In the genomic region with DNA sequence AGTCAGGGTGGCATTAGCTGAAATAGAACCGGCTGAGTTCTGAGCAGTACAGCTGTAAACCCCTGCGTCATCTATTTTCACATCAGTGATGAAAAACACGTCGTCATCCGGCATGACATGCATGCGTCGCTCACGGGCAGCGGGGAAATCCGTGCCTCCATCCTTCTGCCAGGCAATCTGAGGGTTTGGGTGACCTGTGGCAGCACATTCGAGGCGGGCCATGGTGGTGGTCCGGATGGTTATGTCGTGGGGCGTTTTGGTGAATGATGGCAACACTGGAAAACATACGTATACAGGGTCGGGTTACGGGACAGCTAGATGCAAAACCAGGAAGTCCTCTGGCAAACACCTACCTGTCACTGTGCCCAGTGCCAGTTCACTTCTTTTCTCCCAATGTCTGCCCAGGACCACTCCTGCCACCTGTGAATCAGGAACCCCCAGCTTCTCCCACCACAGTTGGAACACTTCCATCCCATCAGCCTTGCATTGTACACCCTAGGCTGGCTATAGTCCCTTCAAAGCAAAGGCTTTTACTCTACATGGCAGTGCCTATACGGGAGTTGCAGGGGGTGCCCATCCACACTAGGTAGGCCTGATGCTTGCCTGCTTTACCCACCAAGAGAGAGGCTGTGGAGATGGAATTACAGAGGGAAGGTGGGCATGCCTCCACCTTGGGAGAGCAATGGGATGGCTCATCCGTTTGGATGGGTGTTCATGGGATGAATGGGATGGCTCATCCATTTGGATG, we compare ENCODE assay signal across 15 cellular contexts.
A peak's percentile ranks its signal among the peaks of the same experiment; 100 is the strongest.
DNase-seq lines count a peak whose midpoint lies in the region; ATAC-seq and TF ChIP-seq lines count a peak whose summit lies in the region.
"Had no signal": no experiment of that assay in that cellular context is flagged by ENCODE, and none has a peak within 500 bp of the region (broad histone marks: within the 10 kb centered on the region; RNA-seq: fewer than 3 reads in every experiment).

No MANE protein-coding gene starts in this region.

- H2BK20ac ChIP-seq in H9 (ENCODE audit: low read depth, low read length, poor library complexity, severe bottlenecking) = no peak overlapping the region

- H3K27ac ChIP-seq in CD8-positive, alpha-beta T cell (ENCODE audit: low read depth, low read length) = no peak overlapping the region
- no peak overlapping the region for H3K27ac ChIP-seq in H9 (ENCODE audit: insufficient read length, low read depth, low read length)
- no peak overlapping the region for H3K27ac ChIP-seq in colonic mucosa
- H3K27ac ChIP-seq in psoas muscle = no peak overlapping the region
- H3K27ac ChIP-seq: BLaER1, KMS-11, RWPE1 had no signal

- no peak for ATAC-seq in CD8-positive, alpha-beta T cell
- ATAC-seq in GM21515 (IDR thresholded peaks at IDR 0.05; ENCODE audit: unreplicated experiment) (no peak), psoas muscle (no peak)
- ATAC-seq: HCT116 had no signal

- H3K9me3 Mint-ChIP-seq in CD8-positive, alpha-beta T cell = peaks cover 5% of the 10 kb centered on the region
- no peaks in the 10 kb centered on the region for H3K9me3 Mint-ChIP-seq in H9
- H3K9me3 Mint-ChIP-seq in neural crest cell = peaks cover 2% of the 10 kb centered on the region

- H3K9ac ChIP-seq in H9 (ENCODE audit: extremely low read depth, insufficient read length, low read length) (no peak overlapping the region), colonic mucosa (ENCODE audit: low read depth in 2 of 2, low read length in 2 of 2) (no peak overlapping the region)
- H3K9ac ChIP-seq: BLaER1, KMS-11 had no signal

- peak overlapping the region; percentile 64 for H3K27ac Mint-ChIP-seq in CD8-positive, alpha-beta T cell
- 0 out of 7 replicates have a peak overlapping the region, but pooled peaks of 1 of the 3 experiments have one; percentile 34 for H3K27ac Mint-ChIP-seq in H9
- peak overlapping the region; percentile 38 for H3K27ac Mint-ChIP-seq in neural crest cell (ENCODE audit: unreplicated experiment)

- no peak overlapping the region for H3K4me3 ChIP-seq in CD8-positive, alpha-beta T cell (ENCODE audit: low read depth, low read length)
- H3K4me3 ChIP-seq in colonic mucosa = no peak overlapping the region
- H3K4me3 ChIP-seq in psoas muscle = no peak overlapping the region
- H3K4me3 ChIP-seq: BLaER1 had no signal

- H3K14ac ChIP-seq in H9 (ENCODE audit: insufficient read depth, low read length) = no peak overlapping the region

- no peak overlapping the region for H3K23ac ChIP-seq in H9 (ENCODE audit: insufficient read length, low read depth, low read length)

- peaks cover 2% of the 10 kb centered on the region; the same call in 1 of the 2 replicates for H3K79me2 ChIP-seq in H9 (ENCODE audit: insufficient read depth, low read length)

- H2AFZ ChIP-seq in H9 (ENCODE audit: low read length) = no peak overlapping the region

- no peak overlapping the region for H2BK120ac ChIP-seq in H9 (ENCODE audit: low read depth, low read length, poor library complexity, severe bottlenecking)

- H4K91ac ChIP-seq in H9 (ENCODE audit: insufficient read length, low read depth, low read length) = no peak overlapping the region

- H3K4me2 ChIP-seq in H9 (ENCODE audit: insufficient read depth, insufficient read length, low read length) = no peak overlapping the region
- H3K4me2 ChIP-seq: KMS-11 had no signal

- no peak overlapping the region for H3K4ac ChIP-seq in H9 (ENCODE audit: low read depth, low read length)

- intact Hi-C loops in CD8-positive, alpha-beta T cell (cut with DNase I, micrococcal nuclease) = no loop called here
- intact Hi-C loops in colonic mucosa (cut with DNase I) (no loop called here), psoas muscle (cut with DNase I) (no loop called here)

- no peak overlapping the region for H3T11ph ChIP-seq in H9 (ENCODE audit: low read length)

- H3K4me1 Mint-ChIP-seq in CD8-positive, alpha-beta T cell (ENCODE audit: low read depth) = peaks cover 22% of the 10 kb centered on the region
- H3K4me1 Mint-ChIP-seq in H9 (peaks cover 7 to 14% of the 10 kb centered on the region in 2 experiments), neural crest cell (peaks cover 37% of the 10 kb centered on the region)

- no peaks in the 10 kb centered on the region for H3K27me3 ChIP-seq in CD8-positive, alpha-beta T cell (ENCODE audit: insufficient read depth, low read length)
- H3K27me3 ChIP-seq in H9 (ENCODE audit: insufficient read depth, low read length) (no peaks in the 10 kb centered on the region), colonic mucosa (no peaks in the 10 kb centered on the region), psoas muscle (ENCODE audit: insufficient read depth in 3 of 3, low read length in 2 of 3) (no peaks in the 10 kb centered on the region)
- H3K27me3 ChIP-seq: BLaER1 had no signal

- no peak overlapping the region for H3K18ac ChIP-seq in H9 (ENCODE audit: insufficient read length, low read depth, low read length)

- H2AK5ac ChIP-seq in H9 (ENCODE audit: insufficient read length, low read length) = no peak overlapping the region

- POLR2A ChIA-PET in CD8-positive, alpha-beta T cell (lab: Charles Lee) = interaction anchor here (1.4 kb wide), 1 partner anchor 9 kb away, joined by 5 read pairs; no protein-coding TSS in a partner anchor

- no peaks in the 10 kb centered on the region for H3K79me1 ChIP-seq in H9 (ENCODE audit: insufficient read depth, low read depth, low read length, poor library complexity, severe bottlenecking)

- DNase-seq in CD8-positive, alpha-beta T cell = peak in 1 of 7 experiments; percentile 5
- DNase-seq in H9 = peak; percentile 17
- DNase-seq in colonic mucosa = peak; percentile 14
- no peak for DNase-seq in neural crest cell (ENCODE audit: low read depth, low spot score)
- no peak for DNase-seq in SHP77 (lab: John Stamatoyannopoulos, UW)
- no peak for DNase-seq in psoas muscle
- DNase-seq: COR-L47, NCI-H1092 treated with DMSO at 0.1 percent for 48 hours, NCI-H1694 treated with DMSO at 0.1 percent for 48 hours, NCI-H446 had no signal

- H3K36me3 ChIP-seq in CD8-positive, alpha-beta T cell (ENCODE audit: insufficient read depth, low read length) = peaks cover 52% of the 10 kb centered on the region
- H3K36me3 ChIP-seq in colonic mucosa (peaks cover 29% of the 10 kb centered on the region), psoas muscle (ENCODE audit: insufficient read depth in 1 of 2, low read depth in 1 of 2) (peaks cover 9 to 87% of the 10 kb centered on the region in 2 donors)

- H2BK5ac ChIP-seq in H9 (ENCODE audit: insufficient read length, low read length) = no peak overlapping the region

- no peak overlapping the region for H2BK12ac ChIP-seq in H9 (ENCODE audit: insufficient read length, low read depth, low read length)

- no peaks in the 10 kb centered on the region for H3K9me3 ChIP-seq in CD8-positive, alpha-beta T cell (ENCODE audit: low read length)
- H3K9me3 ChIP-seq in H9 (ENCODE audit: control insufficient read depth, low read depth, low read length) = no peaks in the 10 kb centered on the region
- H3K9me3 ChIP-seq in colonic mucosa = no peaks in the 10 kb centered on the region
- H3K9me3 ChIP-seq in psoas muscle = no peaks in the 10 kb centered on the region
- H3K9me3 ChIP-seq: BLaER1 had no signal

- no peak overlapping the region for H4K8ac ChIP-seq in H9 (replicated peaks; ENCODE audit: insufficient read length, low read depth, low read length)

- no peaks in the 10 kb centered on the region for H3K27me3 Mint-ChIP-seq in CD8-positive, alpha-beta T cell (ENCODE audit: low read depth)
- no peaks in the 10 kb centered on the region for H3K27me3 Mint-ChIP-seq in H9 (ENCODE audit: low read depth)
- H3K27me3 Mint-ChIP-seq in neural crest cell (ENCODE audit: low read depth) = peaks cover 8% of the 10 kb centered on the region

- CTCF ChIA-PET in CD8-positive, alpha-beta T cell (lab: Charles Lee) = interaction anchor here (0.8 to 1.7 kb wide), 4 partner anchors 10 to 438 kb away, joined by 3 to 5 read pairs (median 4); no protein-coding TSS in a partner anchor

- peaks cover 3% of the 10 kb centered on the region for H4K20me1 ChIP-seq in H9 (ENCODE audit: control insufficient read depth, insufficient read depth, insufficient read length)

- WGBS in H9 (ENCODE audit: extremely low coverage, insufficient read length, low lambda C conversion rate) = no CpG with 5 or more reads among the region's 20 CpGs
- 87 to 92% (median 92%) methylated on average over 20 of the region's 20 CpGs for WGBS in psoas muscle, 3 donors

- H3K4me3 Mint-ChIP-seq in CD8-positive, alpha-beta T cell = no peak overlapping the region
- H3K4me3 Mint-ChIP-seq in H9 (no peak overlapping the region), neural crest cell (peak overlapping the region; percentile 36)

- no peak for TF ChIP-seq CTCF in CD8-positive, alpha-beta T cell (IDR thresholded peaks at IDR 0.05)
- no peak for TF ChIP-seq CTCF in H9 (conservative IDR thresholded peaks at IDR 0.05)
- no peak for TF ChIP-seq CTCF in colonic mucosa (IDR thresholded peaks at IDR 0.05)
- TF ChIP-seq CTCF in neural crest cell (conservative IDR thresholded peaks at IDR 0.05) = no peak
- TF ChIP-seq CTCF in psoas muscle (IDR thresholded peaks at IDR 0.05) = no peak

- peaks cover 94% of the 10 kb centered on the region for H3K36me3 Mint-ChIP-seq in CD8-positive, alpha-beta T cell
- H3K36me3 Mint-ChIP-seq in H9 (ENCODE audit: insufficient read depth in 1 of 3, low read depth in 3 of 3) (peaks cover 80 to 96% (median 92%) of the 10 kb centered on the region in 3 experiments), neural crest cell (ENCODE audit: low read depth) (peaks cover 74% of the 10 kb centered on the region)

- H3K23me2 ChIP-seq in H9 (ENCODE audit: insufficient read length, low read depth, low read length, poor library complexity, severe bottlenecking) = no peaks in the 10 kb centered on the region

- no peak overlapping the region for H3K56ac ChIP-seq in H9 (ENCODE audit: insufficient read length, low read depth, low read length)

- H3K4me1 ChIP-seq in CD8-positive, alpha-beta T cell (ENCODE audit: insufficient read depth, low read length) = no peaks in the 10 kb centered on the region
- H3K4me1 ChIP-seq in H9 (ENCODE audit: insufficient read depth, low read length) (no peaks in the 10 kb centered on the region), colonic mucosa (no peaks in the 10 kb centered on the region), psoas muscle (peaks cover 6% of the 10 kb centered on the region)

- H4K5ac ChIP-seq in H9 (ENCODE audit: insufficient read length, low read depth, low read length) = no peak overlapping the region

- no peak overlapping the region for H2BK15ac ChIP-seq in H9 (ENCODE audit: low read depth, low read length)

Comparison
In these comparisons a context has a peak if more than half of its experiments do, and no peak if none do; other contexts are left out.
1. DNase-seq: peak in H9 (single experiment) and colonic mucosa (single experiment); none in neural crest cell (single experiment), SHP77 (0 of 2) and psoas muscle (0 of 2).